In the genomic region with DNA sequence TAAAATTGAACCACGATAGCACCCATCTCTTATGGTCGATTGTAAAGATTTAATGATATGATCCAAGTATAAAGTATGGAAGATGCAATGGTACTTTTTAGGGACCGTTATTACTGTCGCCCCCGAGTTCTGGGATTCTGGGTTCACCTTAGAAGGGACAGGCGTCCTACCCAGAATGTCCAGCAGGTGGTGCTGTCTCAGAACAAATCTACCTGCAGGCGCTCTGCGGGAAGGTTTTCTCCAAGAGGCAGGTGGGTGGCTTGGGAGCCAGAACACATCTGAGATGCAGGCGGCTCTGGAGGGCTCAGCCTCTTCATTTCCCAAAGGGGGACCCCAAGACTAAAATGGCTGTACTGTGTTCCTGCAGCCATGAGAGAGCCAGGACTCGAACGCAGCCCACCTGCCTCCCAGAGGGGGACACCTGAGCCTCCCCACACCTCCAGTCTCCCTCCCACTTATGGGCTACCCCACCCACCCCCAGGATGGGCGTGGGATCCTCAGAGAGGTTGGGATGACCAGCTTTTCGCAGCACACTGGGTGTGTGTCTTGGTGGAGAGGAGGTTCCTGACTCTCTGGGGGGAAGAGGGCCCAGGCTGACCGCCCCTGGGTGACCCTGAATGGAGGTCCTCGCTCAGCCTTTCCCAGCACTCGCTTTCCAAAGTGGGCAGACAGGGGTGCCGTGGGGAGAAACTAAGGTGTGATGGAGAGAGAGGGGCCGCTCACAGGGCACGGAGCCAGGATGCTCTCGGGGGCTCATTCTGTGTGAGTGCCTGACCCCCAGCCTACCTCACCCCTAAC, we compare ENCODE assay signal across 8 cellular contexts. TPM values are rescaled to one million over a fixed set of nuclear protein-coding genes. Genes with fewer than 3 reads are reported as not detected.
A peak's percentile ranks its signal among the peaks of the same experiment; 100 is the strongest.
DNase-seq lines count a peak whose midpoint lies in the region; ATAC-seq lines count a peak whose summit lies in the region.

No MANE protein-coding gene starts in this region.

- H3K27me3 Mint-ChIP-seq in activated CD4-positive, alpha-beta T cell treated with anti-CD3 and anti-CD28 coated beads, Interleukin-2, amount 10 ng/mL, durations not matched to agents 7 days and 5 days = peaks cover 35% of the 10 kb centered on the region
- H3K27me3 Mint-ChIP-seq in memory B cell = peaks cover 27% of the 10 kb centered on the region

- no peaks in the 10 kb centered on the region for H3K9me3 Mint-ChIP-seq in activated CD4-positive, alpha-beta T cell treated with anti-CD3 and anti-CD28 coated beads, Interleukin-2, amount 10 ng/mL, durations not matched to agents 7 days and 5 days
- H3K9me3 Mint-ChIP-seq in memory B cell = peaks cover 1% of the 10 kb centered on the region

- POLR2A ChIA-PET in activated CD4-positive, alpha-beta T cell treated with anti-CD3 and anti-CD28 coated beads, Interleukin-2, amount 10 ng/mL, durations not matched to agents 7 days and 5 days (lab: Charles Lee) = no interaction called here

- H3K36me3 Mint-ChIP-seq in activated CD4-positive, alpha-beta T cell treated with anti-CD3 and anti-CD28 coated beads, Interleukin-2, amount 10 ng/mL, durations not matched to agents 7 days and 5 days (ENCODE audit: low read depth) = no peaks in the 10 kb centered on the region
- no peaks in the 10 kb centered on the region for H3K36me3 Mint-ChIP-seq in memory B cell

- H3K27ac Mint-ChIP-seq in activated CD4-positive, alpha-beta T cell treated with anti-CD3 and anti-CD28 coated beads, Interleukin-2, amount 10 ng/mL, durations not matched to agents 7 days and 5 days = no peak overlapping the region
- H3K27ac Mint-ChIP-seq in memory B cell = no peak overlapping the region

- peak; percentile 32 for DNase-seq in SIG-M5 treated with dmso at 0.1 percent for 504 hours (lab: John Stamatoyannopoulos, UW; ENCODE audit: unreplicated experiment)
- no peak for DNase-seq in SIG-M5 (lab: John Stamatoyannopoulos, UW)
- peak; percentile 77 for DNase-seq in NCI-H2171 treated with DMSO at 0.1 percent for 48 hours (lab: John Stamatoyannopoulos, UW)
- DNase-seq in activated CD4-positive, alpha-beta T cell treated with anti-CD3 and anti-CD28 coated beads, Interleukin-2, amount 10 ng/mL, durations not matched to agents 7 days and 5 days = peak; percentile 80
- DNase-seq in dermis microvascular lymphatic vessel endothelial cell (ENCODE audit: low read depth in 2 of 2) = peak; percentile 29 to 58
- DNase-seq in memory B cell (ENCODE audit: low spot score in 2 of 2) = peak; percentile 78 to 90
- DNase-seq in stimulated activated CD8-positive, alpha-beta memory T cell treated with anti-CD3 and anti-CD28 coated beads, Interleukin-2, amount 100 ng/mL, for 1 hour (ENCODE audit: low read depth in 2 of 2) = peak; percentile 52 to 58

- H3K4me3 Mint-ChIP-seq in activated CD4-positive, alpha-beta T cell treated with anti-CD3 and anti-CD28 coated beads, Interleukin-2, amount 10 ng/mL, durations not matched to agents 7 days and 5 days = no peak overlapping the region
- H3K4me3 Mint-ChIP-seq in memory B cell = no peak overlapping the region

- ATAC-seq in memory B cell (ENCODE audit: low read depth) (peak; percentile 62), GM19467 (IDR thresholded peaks at IDR 0.05; ENCODE audit: unreplicated experiment) (no peak)

- CTCF ChIA-PET in activated CD4-positive, alpha-beta T cell treated with anti-CD3 and anti-CD28 coated beads, Interleukin-2, amount 10 ng/mL, durations not matched to agents 7 days and 5 days (lab: Charles Lee) = interaction anchor here (1.0 to 1.7 kb wide), 10 partner anchors 9 to 374 kb away, joined by 3 to 9 read pairs (median 4); no protein-coding TSS in a partner anchor

- H3K4me1 Mint-ChIP-seq in activated CD4-positive, alpha-beta T cell treated with anti-CD3 and anti-CD28 coated beads, Interleukin-2, amount 10 ng/mL, durations not matched to agents 7 days and 5 days = peaks cover 3% of the 10 kb centered on the region
- H3K4me1 Mint-ChIP-seq in memory B cell = no peaks in the 10 kb centered on the region

RNA-seq across cellular contexts. Expression of a gene that starts 28.1 kb away (rescaled TPM):
- not detected for total RNA-seq in activated CD4-positive, alpha-beta T cell treated with anti-CD3 and anti-CD28 coated beads, Interleukin-2, amount 10 ng/mL, durations not matched to agents 7 days and 5 days
- total RNA-seq in dermis microvascular lymphatic vessel endothelial cell = 0.77 and 2.9 TPM in 2 replicates
